24 cellular contexts compared by ENCODE assay signal in the genomic region with DNA sequence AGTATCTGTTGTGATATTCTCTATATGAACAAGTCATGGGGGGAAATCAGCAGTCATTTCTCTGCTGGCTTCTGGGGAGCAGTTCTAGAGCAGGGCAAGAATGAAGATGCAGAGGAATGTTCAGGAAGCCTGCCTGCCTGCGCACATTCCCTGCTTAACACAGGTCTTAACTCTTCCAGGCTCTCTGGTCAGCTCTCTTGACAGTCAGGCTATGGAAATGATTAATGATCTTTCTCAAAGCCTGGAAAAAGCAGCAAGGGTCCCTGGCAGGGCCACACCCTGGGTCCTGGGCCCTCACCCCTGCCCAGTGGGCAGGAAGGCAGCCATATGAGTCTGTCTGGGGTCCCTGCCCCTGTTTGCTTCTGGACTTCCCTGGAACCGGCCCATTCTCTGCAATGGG. TPM values are rescaled to one million over a fixed set of nuclear protein-coding genes. Genes with fewer than 3 reads are reported as not detected.
DNase-seq lines count a peak whose midpoint lies in the region; ATAC-seq and TF ChIP-seq lines count a peak whose summit lies in the region.
"Had no signal": no experiment of that assay in that cellular context is flagged by ENCODE, and none has a peak within 500 bp of the region (broad histone marks: within the 10 kb centered on the region; RNA-seq: fewer than 3 reads in every experiment).

No MANE protein-coding gene starts in this region.

- no peak overlapping the region for H3K23ac ChIP-seq in H9 (ENCODE audit: insufficient read length, low read depth, low read length)

- intact Hi-C loops in CD8-positive, alpha-beta T cell (cut with DNase I, micrococcal nuclease), result no loop called here

- H3T11ph ChIP-seq in H9 (ENCODE audit: low read length), result no peak overlapping the region

- peaks cover 46% of the 10 kb centered on the region for H3F3A ChIP-seq in neural progenitor cell (ENCODE audit: low read depth)

- no peak overlapping the region for H3K9ac ChIP-seq in neural progenitor cell
- H3K9ac ChIP-seq in H9 (ENCODE audit: extremely low read depth, insufficient read length, low read length), result no peak overlapping the region
- H3K9ac ChIP-seq: KMS-11 had no signal

- CTCF ChIA-PET in CD8-positive, alpha-beta T cell (lab: Charles Lee), result no interaction called here

- H4K5ac ChIP-seq in H9 (ENCODE audit: insufficient read length, low read depth, low read length), result no peak overlapping the region

- H2AFZ ChIP-seq in neural progenitor cell (replicated peaks), result no peak overlapping the region
- H2AFZ ChIP-seq in H9 (ENCODE audit: low read length), result no peak overlapping the region

- DNase-seq in CD8-positive, alpha-beta T cell, result no peak
- DNase-seq in H7, result peak; percentile 18
- DNase-seq in neural progenitor cell (ENCODE audit: low spot score), result no peak
- no peak for DNase-seq in SW480 (ENCODE audit: low spot score)
- DNase-seq in iPS-NIHi7 (ENCODE audit: extremely low spot score), result no peak
- no peak for DNase-seq in H9
- DNase-seq: activated CD4-positive, alpha-beta T cell treated with anti-CD3 and anti-CD28 coated beads, Interleukin-2, amount 50 U/mL, for 48 hours; effector memory CD4-positive, alpha-beta T cell; foreskin fibroblast; kidney glomerular epithelial cell; MM.1S; NCI-H1436; NCI-H345; NCI-H748 treated with DMSO at 0.1 percent for 48 hours; stimulated activated CD4-positive, alpha-beta T cell treated with anti-CD3 and anti-CD28 coated beads, Interleukin-12 subunit alpha, Interleukin-12 subunit beta, amount 100 ng/mL, for 4 hours; stimulated activated CD4-positive, alpha-beta T cell treated with anti-CD3 and anti-CD28 coated beads, Interleukin-4, amount 100 ng/mL, for 24 hours; WERI-Rb-1 had no signal

- peaks cover 75% of the 10 kb centered on the region for H3K36me3 Mint-ChIP-seq in CD8-positive, alpha-beta T cell
- H3K36me3 Mint-ChIP-seq in brain, result peaks cover 20% of the 10 kb centered on the region
- H3K36me3 Mint-ChIP-seq in neural progenitor cell, result peaks cover 16% of the 10 kb centered on the region
- H3K36me3 Mint-ChIP-seq in H9 (ENCODE audit: insufficient read depth in 1 of 3, low read depth in 3 of 3), result peaks cover 30 to 77% (median 33%) of the 10 kb centered on the region in 3 experiments; a peak in 6 of 7 replicates

- ATAC-seq in CD8-positive, alpha-beta T cell, result no peak
- ATAC-seq: stimulated activated memory B cell treated with anti-CD40 and anti-IgM and Interleukin-4, amounts not matched to agents 10 μg/mL and 1 μg/mL and 100 μg/mL, for 72 hours had no signal

- H2BK15ac ChIP-seq in H9 (ENCODE audit: low read depth, low read length), result no peak overlapping the region

- H3K27me3 Mint-ChIP-seq in CD8-positive, alpha-beta T cell (ENCODE audit: low read depth), result no peaks in the 10 kb centered on the region
- H3K27me3 Mint-ChIP-seq in brain (no peaks in the 10 kb centered on the region), neural progenitor cell (ENCODE audit: insufficient read depth, low read depth) (peaks cover 5% of the 10 kb centered on the region), H9 (ENCODE audit: low read depth) (no peaks in the 10 kb centered on the region)
- H3K27me3 Mint-ChIP-seq: stimulated activated memory B cell treated with anti-CD40 and anti-IgM and Interleukin-4, amounts not matched to agents 10 μg/mL and 1 μg/mL and 100 μg/mL, for 72 hours had no signal

- H2BK120ac ChIP-seq in H9 (ENCODE audit: low read depth, low read length, poor library complexity, severe bottlenecking), result no peak overlapping the region

- H3K4me2 ChIP-seq in neural progenitor cell, result peak overlapping the region; percentile 51
- H3K4me2 ChIP-seq in H9 (ENCODE audit: insufficient read depth, insufficient read length, low read length), result no peak overlapping the region
- H3K4me2 ChIP-seq: KMS-11 had no signal

- peaks cover 3% of the 10 kb centered on the region for H3K79me1 ChIP-seq in H9 (ENCODE audit: insufficient read depth, low read depth, low read length, poor library complexity, severe bottlenecking)

- no CpG with 5 or more reads among the region's 2 CpGs for WGBS in H9 (ENCODE audit: extremely low coverage, insufficient read length, low lambda C conversion rate)

- H3K56ac ChIP-seq in H9 (ENCODE audit: insufficient read length, low read depth, low read length), result no peak overlapping the region

- no peak overlapping the region for H3K4me3 Mint-ChIP-seq in CD8-positive, alpha-beta T cell
- H3K4me3 Mint-ChIP-seq in brain (no peak overlapping the region), neural progenitor cell (no peak overlapping the region), H9 (no peak overlapping the region)
- H3K4me3 Mint-ChIP-seq: stimulated activated memory B cell treated with anti-CD40 and anti-IgM and Interleukin-4, amounts not matched to agents 10 μg/mL and 1 μg/mL and 100 μg/mL, for 72 hours; T-helper 2 cell treated with Interferon-gamma antibody and Interleukin-4, amounts not matched to agents 5 μg/mL and 100 μg/mL, for 36 hours had no signal

- no peak overlapping the region for H3K4me3 ChIP-seq in CD8-positive, alpha-beta T cell (ENCODE audit: low read depth, low read length)
- H3K4me3 ChIP-seq in H7 (ENCODE audit: insufficient read depth, low read depth, low read length) (no peak overlapping the region), neural progenitor cell (no peak overlapping the region)
- H3K4me3 ChIP-seq: lung, SK-N-MC had no signal

- H3K79me2 ChIP-seq in neural progenitor cell (ENCODE audit: low read depth), result peaks cover 19% of the 10 kb centered on the region
- 0 out of 2 replicates have a peak, but pooled peaks cover 1% of the 10 kb centered on the region for H3K79me2 ChIP-seq in H9 (ENCODE audit: insufficient read depth, low read length)

- H2BK12ac ChIP-seq in H9 (ENCODE audit: insufficient read length, low read depth, low read length), result no peak overlapping the region

- H3K27ac ChIP-seq in CD8-positive, alpha-beta T cell (ENCODE audit: low read depth, low read length), result no peak overlapping the region
- peak overlapping the region; percentile 49 for H3K27ac ChIP-seq in neural progenitor cell
- no peak overlapping the region for H3K27ac ChIP-seq in H9 (ENCODE audit: insufficient read length, low read depth, low read length)
- H3K27ac ChIP-seq: C4-2B, KMS-11, SK-N-MC, WERI-Rb-1 had no signal

- H3K4ac ChIP-seq in H9 (ENCODE audit: low read depth, low read length), result no peak overlapping the region

- H2BK20ac ChIP-seq in H9 (ENCODE audit: low read depth, low read length, poor library complexity, severe bottlenecking), result no peak overlapping the region

- no peak overlapping the region for H3K18ac ChIP-seq in H9 (ENCODE audit: insufficient read length, low read depth, low read length)

- no peak overlapping the region for H2AK5ac ChIP-seq in H9 (ENCODE audit: insufficient read length, low read length)

- H4K20me1 ChIP-seq in neural progenitor cell (ENCODE audit: low read depth), result peaks cover 93% of the 10 kb centered on the region
- H4K20me1 ChIP-seq in H9 (ENCODE audit: control insufficient read depth, insufficient read depth, insufficient read length), result no peaks in the 10 kb centered on the region

- H3K4me1 ChIP-seq in CD8-positive, alpha-beta T cell (ENCODE audit: insufficient read depth, low read length), result no peaks in the 10 kb centered on the region
- peaks cover 37% of the 10 kb centered on the region for H3K4me1 ChIP-seq in neural progenitor cell
- H3K4me1 ChIP-seq in H9 (ENCODE audit: insufficient read depth, low read length), result 0 out of 2 replicates have a peak, but pooled peaks cover 2% of the 10 kb centered on the region

- no peaks in the 10 kb centered on the region for H3K4me1 Mint-ChIP-seq in CD8-positive, alpha-beta T cell (ENCODE audit: low read depth)
- H3K4me1 Mint-ChIP-seq in brain, result peaks cover 42% of the 10 kb centered on the region
- H3K4me1 Mint-ChIP-seq in neural progenitor cell, result peaks cover 24% of the 10 kb centered on the region
- peaks cover 18 to 25% of the 10 kb centered on the region in 2 experiments for H3K4me1 Mint-ChIP-seq in H9
- H3K4me1 Mint-ChIP-seq: stimulated activated memory B cell treated with anti-CD40 and anti-IgM and Interleukin-4, amounts not matched to agents 10 μg/mL and 1 μg/mL and 100 μg/mL, for 72 hours had no signal

- peak overlapping the region; percentile 27 for H3K27ac Mint-ChIP-seq in CD8-positive, alpha-beta T cell
- peak overlapping the region in 3 of 5 experiments; percentile 9 to 70 (median 67) for H3K27ac Mint-ChIP-seq in brain
- peak overlapping the region; percentile 42 for H3K27ac Mint-ChIP-seq in neural progenitor cell
- H3K27ac Mint-ChIP-seq in H9, result peak overlapping the region in 1 of 3 experiments; percentile 27; a peak in 2 of 7 replicates
- H3K27ac Mint-ChIP-seq: stimulated activated memory B cell treated with anti-CD40 and anti-IgM and Interleukin-4, amounts not matched to agents 10 μg/mL and 1 μg/mL and 100 μg/mL, for 72 hours; T-helper 2 cell treated with Interferon-gamma antibody and Interleukin-4, amounts not matched to agents 5 μg/mL and 100 μg/mL, for 36 hours had no signal

- no peak overlapping the region for H4K91ac ChIP-seq in H9 (ENCODE audit: insufficient read length, low read depth, low read length)

- H3K14ac ChIP-seq in H9 (ENCODE audit: insufficient read depth, low read length), result no peak overlapping the region

- H3K36me3 ChIP-seq in CD8-positive, alpha-beta T cell (ENCODE audit: insufficient read depth, low read length), result peaks cover 12% of the 10 kb centered on the region
- H3K36me3 ChIP-seq in H7 (replicated peaks; ENCODE audit: control insufficient read depth, insufficient read depth, low read length) (peaks cover 33% of the 10 kb centered on the region), neural progenitor cell (no peaks in the 10 kb centered on the region)

- H3K9me3 ChIP-seq in CD8-positive, alpha-beta T cell (ENCODE audit: low read length), result no peaks in the 10 kb centered on the region
- H3K9me3 ChIP-seq in neural progenitor cell (ENCODE audit: low read depth), result no peaks in the 10 kb centered on the region
- H3K9me3 ChIP-seq in H9 (ENCODE audit: control insufficient read depth, low read depth, low read length), result no peaks in the 10 kb centered on the region

- POLR2A ChIA-PET in CD8-positive, alpha-beta T cell (lab: Charles Lee), result no interaction called here

- no peaks in the 10 kb centered on the region for H3K27me3 ChIP-seq in CD8-positive, alpha-beta T cell (ENCODE audit: insufficient read depth, low read length)
- H3K27me3 ChIP-seq in H7 (ENCODE audit: control insufficient read depth, insufficient read depth, low read length) (no peaks in the 10 kb centered on the region), neural progenitor cell (no peaks in the 10 kb centered on the region), H9 (ENCODE audit: insufficient read depth, low read length) (no peaks in the 10 kb centered on the region)

- no peaks in the 10 kb centered on the region for H3K9me3 Mint-ChIP-seq in CD8-positive, alpha-beta T cell
- H3K9me3 Mint-ChIP-seq in brain (peaks cover 0 to 5% (median 0%) of the 10 kb centered on the region in 5 experiments), neural progenitor cell (no peaks in the 10 kb centered on the region), H9 (no peaks in the 10 kb centered on the region)
- H3K9me3 Mint-ChIP-seq: stimulated activated memory B cell treated with anti-CD40 and anti-IgM and Interleukin-4, amounts not matched to agents 10 μg/mL and 1 μg/mL and 100 μg/mL, for 72 hours; T-helper 2 cell treated with Interferon-gamma antibody and Interleukin-4, amounts not matched to agents 5 μg/mL and 100 μg/mL, for 36 hours had no signal

- no peak for TF ChIP-seq CTCF in CD8-positive, alpha-beta T cell (IDR thresholded peaks at IDR 0.05)
- TF ChIP-seq CTCF in brain (conservative IDR thresholded peaks at IDR 0.05) (no peak), neural progenitor cell (IDR thresholded peaks at IDR 0.05) (no peak), H9 (conservative IDR thresholded peaks at IDR 0.05) (no peak)

- H3K23me2 ChIP-seq in H9 (ENCODE audit: insufficient read length, low read depth, low read length, poor library complexity, severe bottlenecking), result no peaks in the 10 kb centered on the region

- H2BK5ac ChIP-seq in H9 (ENCODE audit: insufficient read length, low read length), result no peak overlapping the region

- H4K8ac ChIP-seq in H9 (replicated peaks; ENCODE audit: insufficient read length, low read depth, low read length), result no peak overlapping the region

RNA-seq across cellular contexts. Expression of gene CLK3, which starts 31.4 kb away (rescaled TPM):
- total RNA-seq in CD8-positive, alpha-beta T cell, result 100 to 1,000 TPM; 246 to 262 TPM
- total RNA-seq in H7 (2014; rRNA removed; shearing (Covaris generic)), result 50.6 and 66.3 TPM in 2 replicates
- polyA plus RNA-seq in brain (ENCODE audit: insufficient read depth, low read depth, low replicate concordance), result 61.8 TPM
- total RNA-seq in neural progenitor cell (ENCODE audit: low replicate concordance), result 66.1 and 106 TPM in 2 replicates
- total RNA-seq in H9 (2021), result 40.8 and 41.0 TPM in 2 replicates

RNA-seq across cellular contexts. Expression of gene ARID3B, which starts 43.2 kb away (rescaled TPM):
- 10 to 100 TPM; 35.2 to 38.7 TPM for total RNA-seq in CD8-positive, alpha-beta T cell
- total RNA-seq in H7 (2014; rRNA removed; shearing (Covaris generic)), result 65.9 and 68.0 TPM in 2 replicates
- polyA plus RNA-seq in brain (ENCODE audit: insufficient read depth, low read depth, low replicate concordance), result 4.1 TPM
- total RNA-seq in neural progenitor cell (ENCODE audit: low replicate concordance) (31.5 and 72.4 TPM in 2 replicates), H9 (2021) (101 and 110 TPM in 2 replicates)
